ENCODE assay signal across 13 cellular contexts in the genomic region with DNA sequence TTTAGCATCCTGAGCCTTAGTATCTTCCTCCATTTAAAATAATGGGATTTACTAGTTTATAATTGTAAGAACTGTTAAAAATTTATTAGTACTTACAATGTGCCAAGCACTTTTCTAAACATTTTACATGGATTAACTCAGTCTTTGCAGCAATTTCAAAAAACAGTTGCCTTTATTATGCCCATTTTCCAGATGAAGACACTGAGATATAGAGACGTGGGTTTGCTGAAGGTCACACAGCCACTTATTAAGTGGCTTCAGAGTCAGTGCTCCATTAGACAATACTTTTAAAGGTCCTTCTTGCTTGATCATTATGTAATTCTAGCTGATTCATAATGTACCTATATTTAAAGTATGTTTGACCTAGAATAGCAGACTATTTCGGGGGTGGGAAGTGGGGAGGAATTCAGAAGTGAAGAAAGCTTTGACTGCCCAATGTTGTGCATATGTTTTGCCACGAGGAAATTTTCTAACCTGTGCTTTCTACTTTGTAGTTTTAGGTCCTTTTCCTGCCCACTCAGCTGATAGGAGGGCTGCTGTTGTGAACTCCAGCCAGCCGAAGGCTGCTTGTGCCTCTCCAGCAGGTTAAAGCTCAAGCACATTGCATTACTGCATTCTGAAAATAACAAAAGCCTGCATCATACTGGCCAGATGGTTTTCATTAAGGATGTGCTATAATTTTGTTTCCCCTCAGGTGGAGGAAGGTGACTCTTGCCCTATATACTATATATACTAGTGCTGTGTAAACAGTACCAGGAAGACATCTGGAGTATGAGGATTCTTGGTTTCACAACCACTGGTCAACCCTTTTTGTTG. TPM values are rescaled to one million over a fixed set of nuclear protein-coding genes. Genes with fewer than 3 reads are reported as not detected.
DNase-seq lines count a peak whose midpoint lies in the region; ATAC-seq and TF ChIP-seq lines count a peak whose summit lies in the region.
"Had no signal": no experiment of that assay in that cellular context is flagged by ENCODE, and none has a peak within 500 bp of the region (broad histone marks: within the 10 kb centered on the region; RNA-seq: fewer than 3 reads in every experiment).

No MANE protein-coding gene starts in this region.

- no peak overlapping the region for H2AFZ ChIP-seq in PC-3 (ENCODE audit: low read length)

- 0 out of 2 replicates have a peak overlapping the region, but pooled peaks have one; percentile 9 for H3K4me3 ChIP-seq in PC-3 (ENCODE audit: low read length)
- H3K4me3 ChIP-seq in thyroid gland (replicated peaks in 1 of 3): no peak overlapping the region
- H3K4me3 ChIP-seq: SJSA1, stomach had no signal

- H3K27ac ChIP-seq in PC-3 (ENCODE audit: low read length): 0 out of 2 replicates have a peak overlapping the region, but pooled peaks have one; percentile 11
- H3K27ac ChIP-seq in thyroid gland: no peak overlapping the region
- H3K27ac ChIP-seq: SJSA1, stomach had no signal

- peaks cover 46% of the 10 kb centered on the region for H3K79me2 ChIP-seq in PC-3 (ENCODE audit: low read length)

- H3K27me3 ChIP-seq in PC-3 (ENCODE audit: low read length): no peaks in the 10 kb centered on the region
- H3K27me3 ChIP-seq in thyroid gland: no peaks in the 10 kb centered on the region
- H3K27me3 ChIP-seq: SJSA1, stomach had no signal

- peak overlapping the region; percentile 49 for H3K4me2 ChIP-seq in PC-3 (ENCODE audit: low read length)

- H3K9me3 ChIP-seq in PC-3 (ENCODE audit: low read length): no peaks in the 10 kb centered on the region
- H3K9me3 ChIP-seq in thyroid gland: no peaks in the 10 kb centered on the region
- H3K9me3 ChIP-seq: SJSA1, stomach had no signal

- H3F3A ChIP-seq in PC-3 (ENCODE audit: low read length, unreplicated experiment): no peaks in the 10 kb centered on the region

- ATAC-seq in PC-3 (peak; percentile 1; the same call in 1 of the 2 replicates), HG03457 (IDR thresholded peaks at IDR 0.05; ENCODE audit: unreplicated experiment) (no peak)
- ATAC-seq: activated CD4-positive, alpha-beta T cell treated with anti-CD3 and anti-CD28 coated beads for 36 hours; left lobe of liver had no signal

- TF ChIP-seq CTCF in PC-3 (conservative IDR thresholded peaks at IDR 0.05; ENCODE audit: low read depth, low read length) (no peak), thyroid gland (IDR thresholded peaks at IDR 0.05) (no peak)

- no peaks in the 10 kb centered on the region for H3K36me3 ChIP-seq in PC-3 (ENCODE audit: low read depth, low read length)
- H3K36me3 ChIP-seq in thyroid gland: no peaks in the 10 kb centered on the region
- H3K36me3 ChIP-seq: stomach had no signal

- H3K9me2 ChIP-seq in PC-3 (replicated peaks; ENCODE audit: low read length): no peaks in the 10 kb centered on the region

- CTCF ChIA-PET in PC-3 (lab: Charles Lee): no interaction called here

- no TSS peak for BruUV-seq in PC-3 (replicated peaks; lab: Mats Ljungman, UMichigan)

- intact Hi-C loops in PC-3 (cut with micrococcal nuclease): no loop called here
- intact Hi-C loops in thyroid gland (cut with DNase I): no loop called here

- POLR2A ChIA-PET in PC-3 (lab: Charles Lee; ENCODE audit: unreplicated experiment): no interaction called here

- H3K4me1 ChIP-seq in PC-3 (ENCODE audit: insufficient read depth, low read length) (peaks cover 27% of the 10 kb centered on the region), thyroid gland (peaks cover 10 to 18% of the 10 kb centered on the region in 2 donors)

- DNase-seq in NCI-H748 (lab: John Stamatoyannopoulos, UW; ENCODE audit: unreplicated experiment): peak; percentile 10
- no peak for DNase-seq in NCI-H748 treated with DMSO at 0.1 percent for 48 hours (lab: John Stamatoyannopoulos, UW)
- DNase-seq in PC-3: peak; percentile 38
- peak; percentile 62 for DNase-seq in fibroblast of peridontal ligament (ENCODE audit: extremely low read depth)
- peak; percentile 51 to 56 for DNase-seq in thyroid gland
- DNase-seq in NCI-H1092 treated with DMSO at 0.1 percent for 48 hours (lab: John Stamatoyannopoulos, UW): no peak
- DNase-seq in amygdala (lab: John Stamatoyannopoulos, UW): no peak
- DNase-seq: activated CD4-positive, alpha-beta T cell treated with anti-CD3 and anti-CD28 coated beads for 36 hours; stimulated activated CD4-positive, alpha-beta T cell treated with anti-CD3 and anti-CD28 coated beads, Interleukin-1b, Interleukin-23, amount 100 ng/mL, for 48 hours; stomach had no signal

- 41% methylated on average over 4 of the region's 4 CpGs for WGBS in thyroid gland, 2 donors

- no peak overlapping the region for H3K9ac ChIP-seq in PC-3 (ENCODE audit: low read length)

- H4K20me1 ChIP-seq in PC-3 (ENCODE audit: low read length): peaks cover 3% of the 10 kb centered on the region; the same call in 1 of the 2 replicates

- no peak for TF ChIP-seq POLR2A in thyroid gland (IDR thresholded peaks at IDR 0.05)

RNA-seq across cellular contexts. Expression of a gene that starts 4.3 kb away (rescaled TPM):
- 8.4 and 10.4 TPM in 2 replicates for total RNA-seq in PC-3 (2014; rRNA removed)
- 10 to 100 TPM in 1 of 4 donors, 1 to 10 TPM in 3; 7.1 to 13.3 (median 8.8) TPM for total RNA-seq in thyroid gland

RNA-seq across cellular contexts. Expression of a gene that starts 6.0 kb away (rescaled TPM):
- total RNA-seq in PC-3 (2014; rRNA removed): 9.0 and 10.1 TPM in 2 replicates
- 10 to 100 TPM in 1 of 4 donors, 1 to 10 TPM in 3; 5.2 to 11.7 (median 6.6) TPM for total RNA-seq in thyroid gland

RNA-seq across cellular contexts. Expression of a gene that starts 42.9 kb away (rescaled TPM):
- 33.9 and 37.9 TPM in 2 replicates for total RNA-seq in PC-3 (2014; rRNA removed)
- total RNA-seq in thyroid gland: 10 to 100 TPM; 26.6 to 38.5 (median 32.9) TPM

Comparison
In these comparisons a context has a peak if more than half of its experiments do, and no peak if none do; other contexts are left out.
1. DNase-seq: peak in NCI-H748 (single experiment), PC-3 (single experiment), fibroblast of peridontal ligament (single experiment) and thyroid gland (2 of 2); none in NCI-H748 treated with DMSO at 0.1 percent for 48 hours (single experiment), NCI-H1092 treated with DMSO at 0.1 percent for 48 hours (single experiment) and amygdala (0 of 56).